8 cellular contexts compared by ENCODE assay signal in genomic region chr3:171284308-171285075, GRCh38.
DNase-seq lines count a peak whose midpoint lies in the region; ATAC-seq, FAIRE-seq and TF ChIP-seq lines count a peak whose summit lies in the region.

No MANE protein-coding gene starts in this region.

- DNase-seq in A549 (ENCODE audit: low read depth in 1 of 2, low spot score in 1 of 2) (peak; percentile 43 to 56), adrenal gland (peak in 4 of 7 donors; percentile 37 to 49 (median 42)), kidney tubule cell (ENCODE audit: low spot score) (peak; percentile 93), OCI-M1 (lab: John Stamatoyannopoulos, UW) (no peak), NCI-H2081 treated with DMSO at 0.1 percent for 48 hours (lab: John Stamatoyannopoulos, UW) (no peak), NCI-H2029 (lab: John Stamatoyannopoulos, UW) (no peak)

- peak overlapping the region; percentile 46 to 67; a peak in 5 of 6 replicates for H3K27ac ChIP-seq in A549
- H3K27ac ChIP-seq in adrenal gland, result peak overlapping the region in 1 of 5 donors; percentile 20

- TF ChIP-seq EP300 in A549 (IDR thresholded peaks at IDR 0.05), result no peak

- POLR2A ChIA-PET in A549 (lab: Yijun Ruan, JAX), result interaction anchor here (0.8 kb wide), 1 partner anchor 15 kb away, joined by 3 read pairs; no protein-coding TSS in a partner anchor

- peak overlapping the region; percentile 51 for H3K4me2 ChIP-seq in A549

- CTCF ChIA-PET in A549 (lab: Yijun Ruan, JAX), result no interaction called here

- intact Hi-C loops in adrenal gland (cut with DNase I), result no loop called here

- H3K9me3 ChIP-seq in A549, result no peaks in the 10 kb centered on the region
- H3K9me3 ChIP-seq in adrenal gland (replicated peaks in 1 of 3), result no peaks in the 10 kb centered on the region

- H3K4me3 ChIP-seq in A549, result no peak overlapping the region
- no peak overlapping the region for H3K4me3 ChIP-seq in adrenal gland

- TF ChIP-seq POLR2A in A549 (IDR thresholded peaks at IDR 0.05; ENCODE audit: low read length) (no peak), adrenal gland (IDR thresholded peaks at IDR 0.05) (no peak)

- H3K36me3 ChIP-seq in adrenal gland (replicated peaks in 1 of 2), result no peaks in the 10 kb centered on the region

- FAIRE-seq in A549 (lab: Jason Lieb, UNC), result no peak

- peaks cover 20% of the 10 kb centered on the region for H3K4me1 ChIP-seq in A549
- H3K4me1 ChIP-seq in adrenal gland (replicated peaks in 1 of 2), result peaks cover 8 to 20% of the 10 kb centered on the region in 2 donors

- no peak for TF ChIP-seq CTCF in A549 (IDR thresholded peaks at IDR 0.05)
- no peak for TF ChIP-seq CTCF in adrenal gland (IDR thresholded peaks at IDR 0.05)

- no peak for TF ChIP-seq RAD21 in A549 (conservative IDR thresholded peaks at IDR 0.05 in 1 of 2, IDR thresholded peaks at IDR 0.05 in 1 of 2)

- 44% methylated on average over 5 of the region's 5 CpGs for WGBS in A549 (ENCODE audit: missing lambda C conversion rate)
- WGBS in adrenal gland, 4 donors, result 41 to 57% (median 50%) methylated on average over 5 of the region's 5 CpGs

- H3K27me3 ChIP-seq in adrenal gland, result no peaks in the 10 kb centered on the region

- peak; percentile 85 to 95 for ATAC-seq in A549
- peak; percentile 48 for ATAC-seq in GM18909 (IDR thresholded peaks at IDR 0.05; ENCODE audit: poor library complexity, unreplicated experiment)
- peak; percentile 44 for ATAC-seq in HG03159 (IDR thresholded peaks at IDR 0.05; ENCODE audit: unreplicated experiment)

TF ChIP-seq in A549, 52 proteins besides CTCF, POLR2A, EP300 and RAD21:
- TF ChIP-seq FOSL2 (IDR thresholded peaks at IDR 0.05) (0 out of 2 replicates have a peak, but pooled peaks have one; percentile 10), FOSL2 (CRISPR knock-in tag; IDR thresholded peaks at IDR 0.05) (peak; percentile 52), JUNB (IDR thresholded peaks at IDR 0.05) (peak; percentile 32; the same call in 1 of the 2 replicates), KDM1A (IDR thresholded peaks at IDR 0.05; ENCODE audit: low read depth) (no peak)

Comparison
In these comparisons a context has a peak if more than half of its experiments do, and no peak if none do; other contexts are left out.
1. DNase-seq: peak in A549 (2 of 2), adrenal gland (4 of 7) and kidney tubule cell (single experiment); none in OCI-M1 (single experiment), NCI-H2081 treated with DMSO at 0.1 percent for 48 hours (single experiment) and NCI-H2029 (single experiment).
2. Peak in every context shown above with its lines, with median percentiles within 50 percentile points of each other: ATAC-seq.